In genomic region chr10:27504897-27505457, GRCh38 we compare ENCODE assay signal across 8 cellular contexts. TPM values are rescaled to one million over a fixed set of nuclear protein-coding genes. Genes with fewer than 3 reads are reported as not detected.
DNase-seq lines count a peak whose midpoint lies in the region; ATAC-seq and TF ChIP-seq lines count a peak whose summit lies in the region.

No MANE protein-coding gene starts in this region.

- WGBS in esophagus muscularis mucosa = 2% methylated on average over 11 of the region's 11 CpGs

- peaks cover 58% of the 10 kb centered on the region for H3K79me2 ChIP-seq in osteoblast (ENCODE audit: insufficient read depth, low read length)

- H3K36me3 ChIP-seq in GM06990 (ENCODE audit: control insufficient read depth, insufficient read depth, low read length) = no peaks in the 10 kb centered on the region
- H3K36me3 ChIP-seq in esophagus muscularis mucosa = no peaks in the 10 kb centered on the region
- H3K36me3 ChIP-seq in osteoblast (ENCODE audit: insufficient read depth, low read length) = peaks cover 4% of the 10 kb centered on the region

- TF ChIP-seq CTCF in GM06990 (IDR thresholded peaks at IDR 0.05; ENCODE audit: insufficient read depth, low read length, poor library complexity, severe bottlenecking) = no peak
- no peak for TF ChIP-seq CTCF in esophagus muscularis mucosa (IDR thresholded peaks at IDR 0.05)
- no peak for TF ChIP-seq CTCF in osteoblast (IDR thresholded peaks at IDR 0.05; ENCODE audit: extremely low read depth, low read depth, low read length)

- H3K9me3 ChIP-seq in esophagus muscularis mucosa (no peaks in the 10 kb centered on the region), osteoblast (ENCODE audit: low read depth, low read length) (no peaks in the 10 kb centered on the region)

- peak overlapping the region; percentile 95 for H2AFZ ChIP-seq in osteoblast (ENCODE audit: low read length)

- TF ChIP-seq POLR2A in esophagus muscularis mucosa (IDR thresholded peaks at IDR 0.05; ENCODE audit: low read depth) = no peak

- H3K27me3 ChIP-seq in GM06990 (replicated peaks; ENCODE audit: control insufficient read depth, insufficient read depth, low read length) = no peaks in the 10 kb centered on the region; the same call in 1 of the 2 replicates
- no peaks in the 10 kb centered on the region for H3K27me3 ChIP-seq in esophagus muscularis mucosa
- peaks cover 7% of the 10 kb centered on the region for H3K27me3 ChIP-seq in osteoblast (ENCODE audit: insufficient read depth, low read length)

- H4K20me1 ChIP-seq in osteoblast (ENCODE audit: insufficient read depth, low read length) = peaks cover 39% of the 10 kb centered on the region

- H3K4me1 ChIP-seq in esophagus muscularis mucosa (peaks cover 25 to 55% (median 51%) of the 10 kb centered on the region in 4 donors), osteoblast (ENCODE audit: insufficient read depth, low read length) (peaks cover 8% of the 10 kb centered on the region)

- no peak for ATAC-seq in GM21515 (IDR thresholded peaks at IDR 0.05; ENCODE audit: unreplicated experiment)

- DNase-seq in GM06990 (ENCODE audit: extremely low read depth, insufficient read length) = no peak
- peak; percentile 4 for DNase-seq in SK-MEL-5 (ENCODE audit: low read depth, low spot score)
- no peak for DNase-seq in esophagus muscularis mucosa (ENCODE audit: extremely low spot score)
- peak; percentile 34 for DNase-seq in osteoblast (ENCODE audit: insufficient read length, low spot score, missing footprints)
- no peak for DNase-seq in activated CD4-positive, CD25-positive, alpha-beta regulatory T cell treated with anti-CD3 and anti-CD28 coated beads, Interleukin-2, amount 50 U/mL, for 72 hours
- DNase-seq in NCI-H2107 treated with DMSO at 0.1 percent for 48 hours (lab: John Stamatoyannopoulos, UW; ENCODE audit: unreplicated experiment) = no peak
- DNase-seq in HK-2 (ENCODE audit: unreplicated experiment) = no peak

- intact Hi-C loops in esophagus muscularis mucosa (cut with DNase I) = no loop called here

- H3K4me3 ChIP-seq in GM06990 (replicated peaks; ENCODE audit: low read depth, low read length) = peak overlapping the region; percentile 81
- peak overlapping the region; percentile 76 to 95 (median 87) for H3K4me3 ChIP-seq in esophagus muscularis mucosa
- peak overlapping the region; percentile 86 for H3K4me3 ChIP-seq in osteoblast (ENCODE audit: insufficient read depth, low read length)

- peak overlapping the region; percentile 89 for H3K4me2 ChIP-seq in osteoblast (ENCODE audit: insufficient read depth, low read length)

- H3K27ac ChIP-seq in esophagus muscularis mucosa (replicated peaks in 1 of 4) (peak overlapping the region; percentile 92 to 94 (median 94)), osteoblast (ENCODE audit: low read depth, low read length) (peak overlapping the region; percentile 94)

- in situ Hi-C loops in SK-MEL-5 (cut with HindIII; ENCODE audit: low pct_unique_long_range_greater_than_20kb, low sequenced_read_pairs) = no loop called here

- TF ChIP-seq EP300 in esophagus muscularis mucosa (IDR thresholded peaks at IDR 0.05) = no peak

RNA-seq across cellular contexts. Expression of gene RAB18, which starts 0.9 kb away (rescaled TPM):
- total RNA-seq in SK-MEL-5 (2014; rRNA removed; shearing (Covaris generic)) = 28.2 and 32.5 TPM in 2 replicates
- 26.6 and 28.3 TPM in 2 replicates for polyA plus RNA-seq in SK-MEL-5 (2015; cell fraction: cytosol; rRNA removed)
- 27.7 and 28.4 TPM in 2 replicates for polyA plus RNA-seq in SK-MEL-5 (2015; cell fraction: nucleus; rRNA removed)
- total RNA-seq in esophagus muscularis mucosa (10 to 100 TPM; 37.1 to 51.7 (median 42.6) TPM), osteoblast (47.8 and 48.9 TPM in 2 replicates)

Comparison
In these comparisons a context has a peak if more than half of its experiments do, and no peak if none do; other contexts are left out.
1. DNase-seq: peak in SK-MEL-5 (single experiment) and osteoblast (single experiment); none in GM06990 (single experiment), esophagus muscularis mucosa (single experiment), activated CD4-positive, CD25-positive, alpha-beta regulatory T cell treated with anti-CD3 and anti-CD28 coated beads, Interleukin-2, amount 50 U/mL, for 72 hours (single experiment), NCI-H2107 treated with DMSO at 0.1 percent for 48 hours (single experiment) and HK-2 (single experiment).
2. Peak in every context shown above with its lines, with median percentiles within 50 percentile points of each other: H3K4me3 ChIP-seq.